In the genomic region with DNA sequence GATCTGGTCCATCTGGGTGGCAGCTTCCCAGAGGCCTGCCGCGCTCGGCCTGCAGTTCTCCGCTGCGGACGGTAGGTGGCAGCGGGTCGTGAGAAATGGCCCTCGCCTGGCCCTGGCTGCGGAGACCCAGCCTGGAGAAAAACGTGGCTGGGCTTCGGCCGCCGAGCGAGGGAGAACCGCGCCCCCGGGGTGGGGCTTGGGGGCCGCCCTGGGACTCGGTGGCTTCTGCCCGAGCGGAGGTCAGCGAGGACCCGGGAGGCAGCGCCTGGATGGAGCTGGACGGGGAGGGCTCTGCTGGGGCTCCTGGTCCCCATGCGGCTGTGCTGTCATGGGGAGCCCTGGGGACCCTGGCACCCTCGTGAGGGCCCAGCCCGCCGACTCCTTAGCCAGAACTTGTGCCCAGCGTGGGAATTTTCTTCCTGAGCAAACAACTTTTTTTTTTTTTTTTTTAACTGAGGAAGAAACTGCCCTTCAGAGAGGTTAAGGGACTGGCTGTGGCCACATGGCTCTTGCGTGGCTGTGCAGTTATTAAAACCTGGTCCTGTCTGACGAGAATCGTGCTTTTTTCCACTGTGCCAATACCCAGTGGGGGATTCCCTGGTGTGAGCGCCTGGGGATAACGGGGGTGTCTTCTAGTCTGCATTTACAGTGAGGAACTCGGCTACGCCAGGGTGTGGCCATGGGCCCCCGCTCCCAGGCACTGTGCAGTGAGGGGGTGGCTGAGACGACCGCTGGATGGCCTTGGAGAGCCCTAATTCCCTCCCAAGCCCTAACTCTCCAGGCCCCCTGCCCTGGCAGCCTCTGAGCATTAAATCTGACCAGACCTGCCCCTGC, we compare ENCODE assay signal across 1 cellular context.
A peak's percentile ranks its signal among the peaks of the same experiment; 100 is the strongest.
TF ChIP-seq lines count a peak whose summit lies in the region.

No MANE protein-coding gene starts in this region.

TF ChIP-seq in K562, 482 proteins besides CTCF, POLR2A, EP300 and RAD21 (continued from another document and continues in another):
- no peak; the same call in 1 of the 2 replicates for TF ChIP-seq CREB3L1 (IDR thresholded peaks at IDR 0.05; ENCODE audit: borderline replicate concordance, low read depth)
- no peak for TF ChIP-seq MAFF (IDR thresholded peaks at IDR 0.05; ENCODE audit: low read length)
- peak; percentile 54; the same call in 1 of the 2 replicates for TF ChIP-seq XRCC5 (IDR thresholded peaks at IDR 0.05; ENCODE audit: low read depth, low read length)
- no peak for TF ChIP-seq ZNF165 (CRISPR knock-in tag; IDR thresholded peaks at IDR 0.05; ENCODE audit: borderline replicate concordance)
- TF ChIP-seq, protein P1, sequence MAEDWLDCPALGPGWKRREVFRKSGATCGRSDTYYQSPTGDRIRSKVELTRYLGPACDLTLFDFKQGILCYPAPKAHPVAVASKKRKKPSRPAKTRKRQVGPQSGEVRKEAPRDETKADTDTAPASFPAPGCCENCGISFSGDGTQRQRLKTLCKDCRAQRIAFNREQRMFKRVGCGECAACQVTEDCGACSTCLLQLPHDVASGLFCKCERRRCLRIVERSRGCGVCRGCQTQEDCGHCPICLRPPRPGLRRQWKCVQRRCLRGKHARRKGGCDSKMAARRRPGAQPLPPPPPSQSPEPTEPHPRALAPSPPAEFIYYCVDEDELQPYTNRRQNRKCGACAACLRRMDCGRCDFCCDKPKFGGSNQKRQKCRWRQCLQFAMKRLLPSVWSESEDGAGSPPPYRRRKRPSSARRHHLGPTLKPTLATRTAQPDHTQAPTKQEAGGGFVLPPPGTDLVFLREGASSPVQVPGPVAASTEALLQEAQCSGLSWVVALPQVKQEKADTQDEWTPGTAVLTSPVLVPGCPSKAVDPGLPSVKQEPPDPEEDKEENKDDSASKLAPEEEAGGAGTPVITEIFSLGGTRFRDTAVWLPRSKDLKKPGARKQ (CRISPR knock-in tag; IDR thresholded peaks at IDR 0.05): no peak
- TF ChIP-seq, protein P2, sequence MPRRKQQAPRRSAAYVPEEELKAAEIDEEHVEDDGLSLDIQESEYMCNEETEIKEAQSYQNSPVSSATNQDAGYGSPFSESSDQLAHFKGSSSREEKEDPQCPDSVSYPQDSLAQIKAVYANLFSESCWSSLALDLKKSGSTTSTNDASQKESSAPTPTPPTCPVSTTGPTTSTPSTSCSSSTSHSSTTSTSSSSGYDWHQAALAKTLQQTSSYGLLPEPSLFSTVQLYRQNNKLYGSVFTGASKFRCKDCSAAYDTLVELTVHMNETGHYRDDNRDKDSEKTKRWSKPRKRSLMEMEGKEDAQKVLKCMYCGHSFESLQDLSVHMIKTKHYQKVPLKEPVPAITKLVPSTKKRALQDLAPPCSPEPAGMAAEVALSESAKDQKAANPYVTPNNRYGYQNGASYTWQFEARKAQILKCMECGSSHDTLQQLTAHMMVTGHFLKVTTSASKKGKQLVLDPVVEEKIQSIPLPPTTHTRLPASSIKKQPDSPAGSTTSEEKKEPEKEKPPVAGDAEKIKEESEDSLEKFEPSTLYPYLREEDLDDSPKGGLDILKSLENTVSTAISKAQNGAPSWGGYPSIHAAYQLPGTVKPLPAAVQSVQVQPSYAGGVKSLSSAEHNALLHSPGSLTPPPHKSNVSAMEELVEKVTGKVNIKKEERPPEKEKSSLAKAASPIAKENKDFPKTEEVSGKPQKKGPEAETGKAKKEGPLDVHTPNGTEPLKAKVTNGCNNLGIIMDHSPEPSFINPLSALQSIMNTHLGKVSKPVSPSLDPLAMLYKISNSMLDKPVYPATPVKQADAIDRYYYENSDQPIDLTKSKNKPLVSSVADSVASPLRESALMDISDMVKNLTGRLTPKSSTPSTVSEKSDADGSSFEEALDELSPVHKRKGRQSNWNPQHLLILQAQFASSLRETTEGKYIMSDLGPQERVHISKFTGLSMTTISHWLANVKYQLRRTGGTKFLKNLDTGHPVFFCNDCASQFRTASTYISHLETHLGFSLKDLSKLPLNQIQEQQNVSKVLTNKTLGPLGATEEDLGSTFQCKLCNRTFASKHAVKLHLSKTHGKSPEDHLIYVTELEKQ (CRISPR knock-in tag; IDR thresholded peaks at IDR 0.05): no peak
- no peak for TF ChIP-seq RFX1 (IDR thresholded peaks at IDR 0.05)
- TF ChIP-seq ZNF586 (CRISPR knock-in tag; conservative IDR thresholded peaks at IDR 0.05): no peak
- TF ChIP-seq CHD1 (IDR thresholded peaks at IDR 0.05; ENCODE audit: low read length): no peak
- TF ChIP-seq FUS (optimal IDR thresholded peaks at IDR 0.05; ENCODE audit: low read depth, low read length): peak; percentile 47
- no peak for TF ChIP-seq ZNF830 (CRISPR knock-in tag; IDR thresholded peaks at IDR 0.05)
- TF ChIP-seq ZNF75A (CRISPR knock-in tag; IDR thresholded peaks at IDR 0.05): no peak
- no peak for TF ChIP-seq PTTG1 (tag; IDR thresholded peaks at IDR 0.05; ENCODE audit: low read depth)
- TF ChIP-seq SNRNP70 (optimal IDR thresholded peaks at IDR 0.05; ENCODE audit: low read depth, low read length): no peak
- TF ChIP-seq NR2C2 (CRISPR knock-in tag; IDR thresholded peaks at IDR 0.05): no peak
- TF ChIP-seq NR2C2 (tag; IDR thresholded peaks at IDR 0.05): no peak
- TF ChIP-seq, protein P3, sequence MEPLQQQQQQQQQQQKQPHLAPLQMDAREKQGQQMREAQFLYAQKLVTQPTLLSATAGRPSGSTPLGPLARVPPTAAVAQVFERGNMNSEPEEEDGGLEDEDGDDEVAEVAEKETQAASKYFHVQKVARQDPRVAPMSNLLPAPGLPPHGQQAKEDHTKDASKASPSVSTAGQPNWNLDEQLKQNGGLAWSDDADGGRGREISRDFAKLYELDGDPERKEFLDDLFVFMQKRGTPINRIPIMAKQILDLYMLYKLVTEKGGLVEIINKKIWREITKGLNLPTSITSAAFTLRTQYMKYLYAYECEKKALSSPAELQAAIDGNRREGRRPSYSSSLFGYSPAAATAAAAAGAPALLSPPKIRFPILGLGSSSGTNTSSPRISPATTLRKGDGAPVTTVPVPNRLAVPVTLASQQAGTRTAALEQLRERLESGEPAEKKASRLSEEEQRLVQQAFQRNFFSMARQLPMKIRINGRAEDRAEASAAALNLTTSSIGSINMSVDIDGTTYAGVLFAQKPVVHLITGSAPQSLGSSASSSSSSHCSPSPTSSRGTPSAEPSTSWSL (CRISPR knock-in tag; IDR thresholded peaks at IDR 0.05; ENCODE audit: borderline replicate concordance): no peak
- TF ChIP-seq RAD51 (IDR thresholded peaks at IDR 0.05; ENCODE audit: borderline replicate concordance, low read depth): no peak
- no peak for TF ChIP-seq CGGBP1 (CRISPR knock-in tag; IDR thresholded peaks at IDR 0.05)
- TF ChIP-seq ZNF124 (CRISPR knock-in tag; IDR thresholded peaks at IDR 0.05): no peak
- no peak for TF ChIP-seq GTF2E2 (tag; IDR thresholded peaks at IDR 0.05)
- no peak for TF ChIP-seq ZSCAN29 (IDR thresholded peaks at IDR 0.05)
- no peak for TF ChIP-seq BRF1 (IDR thresholded peaks at IDR 0.05; ENCODE audit: borderline replicate concordance, extremely low read depth, insufficient read length)
- TF ChIP-seq USF1 (CRISPR knock-in tag; IDR thresholded peaks at IDR 0.05): no peak
- peak; percentile 91 for TF ChIP-seq ARID1B (IDR thresholded peaks at IDR 0.05)
- TF ChIP-seq ERF (CRISPR knock-in tag; IDR thresholded peaks at IDR 0.05): no peak
- TF ChIP-seq GTF3C2 (IDR thresholded peaks at IDR 0.05; ENCODE audit: borderline replicate concordance, extremely low read depth, insufficient read length): no peak
- TF ChIP-seq PRPF4 (IDR thresholded peaks at IDR 0.05; ENCODE audit: insufficient read depth, low read depth, low read length, poor library complexity, severe bottlenecking): no peak
- TF ChIP-seq CC2D1A (IDR thresholded peaks at IDR 0.05): no peak
- no peak for TF ChIP-seq BCOR (IDR thresholded peaks at IDR 0.05)
- TF ChIP-seq NFRKB (IDR thresholded peaks at IDR 0.05; ENCODE audit: low read depth): no peak
- TF ChIP-seq FOS (IDR thresholded peaks at IDR 0.05; ENCODE audit: extremely low read depth, insufficient read length): no peak
- no peak for TF ChIP-seq DDX20 (tag; IDR thresholded peaks at IDR 0.05; ENCODE audit: low read depth)
- no peak for TF ChIP-seq STAT5A (IDR thresholded peaks at IDR 0.05; ENCODE audit: borderline replicate concordance, low read length)
- no peak for TF ChIP-seq NCOA1 (IDR thresholded peaks at IDR 0.05; ENCODE audit: low read depth)
- no peak for TF ChIP-seq ZNF764 (CRISPR knock-in tag; IDR thresholded peaks at IDR 0.05; ENCODE audit: low read depth)
